Comparison of ENCODE assay signal across 13 cellular contexts in the genomic region with DNA sequence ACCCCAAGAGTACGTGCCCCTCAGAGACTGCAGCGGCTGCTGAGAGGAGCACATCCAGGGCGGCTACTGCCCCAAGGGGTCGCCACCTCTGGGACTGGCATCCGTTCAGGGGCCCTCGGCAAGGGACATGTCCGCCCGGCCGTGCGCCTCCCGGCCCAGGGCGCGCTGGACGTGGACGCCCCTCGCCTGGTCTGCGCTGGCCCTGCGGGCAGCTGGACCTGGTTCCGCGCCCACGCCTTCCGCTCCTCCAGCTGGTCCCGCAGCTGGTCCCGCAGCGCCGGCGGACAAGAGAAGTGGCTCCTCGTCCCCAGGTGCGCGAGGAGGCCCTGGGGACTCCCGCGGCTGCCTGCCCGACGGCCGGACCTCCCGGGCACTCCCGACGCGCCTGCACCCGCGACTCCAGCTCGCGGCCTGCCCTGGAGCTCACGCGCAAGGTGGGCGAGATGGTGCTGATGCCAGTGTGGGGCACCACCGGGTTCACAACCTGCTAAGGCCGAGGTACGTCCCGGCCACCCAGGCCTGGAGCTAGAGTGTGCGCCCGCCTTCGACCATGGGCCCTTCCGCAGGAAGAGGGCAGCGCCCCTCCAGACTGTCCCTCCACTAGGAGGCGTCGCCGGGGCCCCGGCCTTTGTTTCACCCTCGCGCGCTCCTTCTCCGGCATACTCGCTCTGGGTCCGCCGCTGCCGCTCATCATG. TPM values are rescaled to one million over a fixed set of nuclear protein-coding genes. Genes with fewer than 3 reads are reported as not detected.
DNase-seq lines count a peak whose midpoint lies in the region; ATAC-seq and TF ChIP-seq lines count a peak whose summit lies in the region.
"Had no signal": no experiment of that assay in that cellular context is flagged by ENCODE, and none has a peak within 500 bp of the region (broad histone marks: within the 10 kb centered on the region; RNA-seq: fewer than 3 reads in every experiment).

No MANE protein-coding gene starts in this region.

- H2BK5ac ChIP-seq in neuronal stem cell (ENCODE audit: low read length): peak overlapping the region; percentile 66

- DNase-seq in breast epithelium (ENCODE audit: low spot score in 2 of 2) (no peak), MCF 10A (ENCODE audit: unreplicated experiment) (no peak), neuronal stem cell (ENCODE audit: low spot score) (no peak), foreskin fibroblast (no peak), PC-3 (no peak)
- DNase-seq in activated CD4-positive, alpha-beta T cell treated with anti-CD3 and anti-CD28 coated beads for 1 hour: no peak
- DNase-seq: GOT3 had no signal

- H2AFZ ChIP-seq in neuronal stem cell (ENCODE audit: low read length) (no peak overlapping the region), PC-3 (ENCODE audit: low read length) (no peak overlapping the region)

- H3K36me3 ChIP-seq in breast epithelium (no peaks in the 10 kb centered on the region), esophagus (ENCODE audit: control insufficient read depth in 2 of 2, insufficient read depth in 2 of 2, low read length in 1 of 2) (no peaks in the 10 kb centered on the region), neuronal stem cell (replicated peaks in 1 of 2; ENCODE audit: control insufficient read depth in 2 of 2, insufficient read depth in 2 of 2, low read length in 2 of 2) (peaks cover 0 to under 1% of the 10 kb centered on the region in 2 donors), PC-3 (ENCODE audit: low read depth, low read length) (no peaks in the 10 kb centered on the region)
- H3K36me3 ChIP-seq: SJSA1 had no signal

- H3K4ac ChIP-seq in neuronal stem cell (ENCODE audit: low read length): no peak overlapping the region

- H3K27me3 Mint-ChIP-seq in MCF 10A (ENCODE audit: insufficient read depth, unreplicated experiment): peaks cover 12% of the 10 kb centered on the region

- BruUV-seq in MCF 10A (replicated peaks; lab: Mats Ljungman, UMichigan): no TSS peak
- no TSS peak for BruUV-seq in PC-3 (replicated peaks; lab: Mats Ljungman, UMichigan)

- 35 to 36% methylated on average over 44 to 67 of the region's 67 CpGs for WGBS in esophagus, 2 donors
- no CpG with 5 or more reads among the region's 67 CpGs for WGBS in neuronal stem cell (ENCODE audit: extremely low coverage in 2 of 2, insufficient read length in 2 of 2, insufficient replicate concordance in 1 of 2), 2 donors

- peak overlapping the region; percentile 63 for H2AK5ac ChIP-seq in neuronal stem cell (ENCODE audit: low read depth, low read length)

- H3K9me3 Mint-ChIP-seq in MCF 10A (ENCODE audit: unreplicated experiment): no peaks in the 10 kb centered on the region

- no peak overlapping the region for H4K8ac ChIP-seq in neuronal stem cell (ENCODE audit: low read depth, low read length)

- H2BK15ac ChIP-seq in neuronal stem cell (ENCODE audit: low read length): no peak overlapping the region

- peak overlapping the region; percentile 16 for H2BK12ac ChIP-seq in neuronal stem cell (ENCODE audit: low read length)

- H3K4me2 ChIP-seq in neuronal stem cell (ENCODE audit: insufficient read depth, low read length, poor library complexity, severe bottlenecking): no peak overlapping the region
- no peak overlapping the region for H3K4me2 ChIP-seq in PC-3 (ENCODE audit: low read length)

- H3K4me1 Mint-ChIP-seq in MCF 10A (ENCODE audit: insufficient read depth, unreplicated experiment): no peaks in the 10 kb centered on the region

- intact Hi-C loops in breast epithelium (cut with DNase I; ENCODE audit: low total_unique reads) (no loop called here), MCF 10A (cut with micrococcal nuclease) (no loop called here), PC-3 (cut with micrococcal nuclease) (no loop called here)

- H3K18ac ChIP-seq in neuronal stem cell (ENCODE audit: low read length): peak overlapping the region; percentile 57

- CTCF ChIA-PET in MCF 10A (lab: Yijun Ruan, JAX) (no interaction called here), PC-3 (lab: Charles Lee) (no interaction called here)

- H3K4me1 ChIP-seq in breast epithelium (no peaks in the 10 kb centered on the region), esophagus (ENCODE audit: control insufficient read depth in 2 of 2, insufficient read depth in 2 of 2, low read length in 1 of 2) (peaks cover 0 to 13% of the 10 kb centered on the region in 2 donors), neuronal stem cell (ENCODE audit: control insufficient read depth in 2 of 2, insufficient read depth in 1 of 2, low read depth in 1 of 2, low read length in 2 of 2) (no peaks in the 10 kb centered on the region), PC-3 (ENCODE audit: insufficient read depth, low read length) (no peaks in the 10 kb centered on the region)
- H3K4me1 ChIP-seq: SJSA1 had no signal

- POLR2A ChIA-PET in MCF 10A (lab: Yijun Ruan, JAX): no interaction called here
- POLR2A ChIA-PET in PC-3 (lab: Charles Lee; ENCODE audit: unreplicated experiment): no interaction called here

- H2BK120ac ChIP-seq in neuronal stem cell (ENCODE audit: low read depth, low read length): no peak overlapping the region

- H4K20me1 ChIP-seq in PC-3 (ENCODE audit: low read length): no peaks in the 10 kb centered on the region

- H3K4me3 ChIP-seq in breast epithelium (peak overlapping the region; percentile 29 to 67 (median 41)), esophagus (ENCODE audit: low read depth in 1 of 2, low read length in 2 of 2) (peak overlapping the region; percentile 5 to 26), neuronal stem cell (ENCODE audit: low read length in 2 of 2) (no peak overlapping the region), foreskin fibroblast (ENCODE audit: low read depth in 1 of 2, low read length in 2 of 2) (no peak overlapping the region), PC-3 (ENCODE audit: low read length) (no peak overlapping the region)
- H3K4me3 ChIP-seq: GM12878, SJSA1 had no signal

- H3K27ac ChIP-seq in breast epithelium (no peak overlapping the region), esophagus (ENCODE audit: low read depth in 2 of 2, low read length in 1 of 2) (no peak overlapping the region), neuronal stem cell (replicated peaks; ENCODE audit: low read length) (no peak overlapping the region), PC-3 (ENCODE audit: low read length) (no peak overlapping the region)
- H3K27ac ChIP-seq: C4-2B, SJSA1 had no signal

- no peak for ATAC-seq in PC-3
- no peak for ATAC-seq in GM21447 (IDR thresholded peaks at IDR 0.05; ENCODE audit: unreplicated experiment)
- ATAC-seq: GM12878 had no signal

- H3K14ac ChIP-seq in neuronal stem cell (ENCODE audit: low read length): peak overlapping the region; percentile 82

- no peaks in the 10 kb centered on the region for H3F3A ChIP-seq in PC-3 (ENCODE audit: low read length, unreplicated experiment)

- TF ChIP-seq CTCF in breast epithelium (IDR thresholded peaks at IDR 0.05) (no peak), MCF 10A (IDR thresholded peaks at IDR 0.05; ENCODE audit: unreplicated experiment) (no peak), foreskin fibroblast (IDR thresholded peaks at IDR 0.05; ENCODE audit: low read depth, low read length) (no peak), PC-3 (conservative IDR thresholded peaks at IDR 0.05; ENCODE audit: low read depth, low read length) (no peak)

- no peaks in the 10 kb centered on the region for H3K79me1 ChIP-seq in neuronal stem cell (ENCODE audit: low read depth, low read length)

- no peak overlapping the region for H3K23ac ChIP-seq in neuronal stem cell (ENCODE audit: low read depth, low read length, poor library complexity)

- H3K4me3 Mint-ChIP-seq in MCF 10A (ENCODE audit: unreplicated experiment): no peak overlapping the region

- H4K91ac ChIP-seq in neuronal stem cell (ENCODE audit: low read depth, low read length, poor library complexity): no peak overlapping the region

- TF ChIP-seq POLR2A in breast epithelium (IDR thresholded peaks at IDR 0.05): no peak

- H3K27me3 ChIP-seq in breast epithelium (peaks cover 0 to 8% of the 10 kb centered on the region in 2 donors), esophagus (ENCODE audit: control insufficient read depth in 1 of 2, insufficient read depth in 2 of 2, low read length in 2 of 2) (peaks cover 0 to 5% of the 10 kb centered on the region in 2 donors), neuronal stem cell (ENCODE audit: control insufficient read depth in 3 of 3, insufficient read depth in 3 of 3, low read depth in 1 of 3, low read length in 3 of 3) (no peaks in the 10 kb centered on the region), PC-3 (ENCODE audit: low read length) (0 out of 2 replicates have a peak, but pooled peaks cover 6% of the 10 kb centered on the region)
- H3K27me3 ChIP-seq: SJSA1 had no signal

- no peaks in the 10 kb centered on the region for H3K36me3 Mint-ChIP-seq in MCF 10A (ENCODE audit: insufficient read depth, unreplicated experiment)

- no peaks in the 10 kb centered on the region for H3K9me3 ChIP-seq in breast epithelium
- H3K9me3 ChIP-seq in esophagus (ENCODE audit: control insufficient read depth in 2 of 2, insufficient read depth in 1 of 2, low read depth in 1 of 2, low read length in 1 of 2): peaks cover 0 to 4% of the 10 kb centered on the region in 2 donors
- peaks cover 8 to 30% of the 10 kb centered on the region in 2 donors for H3K9me3 ChIP-seq in neuronal stem cell (replicated peaks in 1 of 2; ENCODE audit: control insufficient read depth in 2 of 2, insufficient read depth in 1 of 2, low read depth in 1 of 2, low read length in 2 of 2)
- no peaks in the 10 kb centered on the region for H3K9me3 ChIP-seq in PC-3 (ENCODE audit: low read length)

- H3K9ac ChIP-seq in neuronal stem cell (ENCODE audit: low read depth, low read length, poor library complexity) (no peak overlapping the region), PC-3 (ENCODE audit: low read length) (no peak overlapping the region)

- no peak overlapping the region for H3K27ac Mint-ChIP-seq in MCF 10A (ENCODE audit: low read depth, unreplicated experiment)

- no peaks in the 10 kb centered on the region for H3K9me2 ChIP-seq in PC-3 (replicated peaks; ENCODE audit: low read length)

- no peaks in the 10 kb centered on the region for H3K79me2 ChIP-seq in PC-3 (ENCODE audit: low read length)

RNA-seq across cellular contexts. Expression of a gene that starts 14.4 kb away (rescaled TPM):
- total RNA-seq in breast epithelium (under 1 TPM in 1 of 3 donors, not detected in 2; 0.48 TPM), MCF 10A (2022) (not detected in 2 replicates), PC-3 (2014; rRNA removed) (not detected in 2 replicates)
- polyA plus RNA-seq in esophagus: not detected
- not detected for polyA plus RNA-seq in neuronal stem cell (2013, experiment 1 of 2)
- polyA plus RNA-seq in neuronal stem cell (2013, experiment 2 of 2): not detected
- total RNA-seq: GM12878, SJSA1 had no signal
- polyA plus RNA-seq: neural cell had no signal

RNA-seq across cellular contexts. Expression of a gene that starts 45.1 kb away (rescaled TPM):
- 1 to 10 TPM; 1.6 to 3.9 (median 1.8) TPM for total RNA-seq in breast epithelium
- total RNA-seq in MCF 10A (2022): not detected in 2 replicates
- 1 to 10 TPM in 1 of 2 donors, under 1 TPM in 1; 0.96 to 1.0 TPM for polyA plus RNA-seq in esophagus
- 0.96 TPM for polyA plus RNA-seq in neuronal stem cell (2013, experiment 1 of 2)
- polyA plus RNA-seq in neuronal stem cell (2013, experiment 2 of 2): 0.93 TPM
- total RNA-seq in PC-3 (2014; rRNA removed): not detected in 2 replicates
- total RNA-seq: GM12878 had no signal
- polyA plus RNA-seq: GM12878, neural cell had no signal

RNA-seq across cellular contexts. Expression of a gene that starts 52.3 kb away (rescaled TPM):
- 1 to 10 TPM in 2 of 3 donors, under 1 TPM in 1; 0.66 to 1.4 (median 1.3) TPM for total RNA-seq in breast epithelium
- total RNA-seq in MCF 10A (2022): 0.10 and 0.16 TPM in 2 replicates
- under 1 TPM; 0.59 to 0.66 TPM for polyA plus RNA-seq in esophagus
- polyA plus RNA-seq in neuronal stem cell (2013, experiment 1 of 2): 5.9 TPM
- 7.3 TPM for polyA plus RNA-seq in neuronal stem cell (2013, experiment 2 of 2)
- total RNA-seq in PC-3 (2014; rRNA removed): 0.33 TPM in 1 of 2 replicates, not detected in the other
- total RNA-seq: GM12878 had no signal

Comparison
In these comparisons a context has a peak if more than half of its experiments do, and no peak if none do; other contexts are left out.
1. H3K4me3 ChIP-seq: peak in breast epithelium (3 of 3) and esophagus (2 of 2); none in neuronal stem cell (0 of 2), foreskin fibroblast (0 of 2) and PC-3 (single experiment).